Comparison of ENCODE assay signal across 8 cellular contexts in genomic region chr7:114539575-114539974, GRCh38.
A peak's percentile ranks its signal among the peaks of the same experiment; 100 is the strongest.
DNase-seq lines count a peak whose midpoint lies in the region; ATAC-seq, FAIRE-seq and TF ChIP-seq lines count a peak whose summit lies in the region.

No MANE protein-coding gene starts in this region.

- H3K4me3 Mint-ChIP-seq in astrocyte (ENCODE audit: unreplicated experiment) (no peak overlapping the region), CD14-positive monocyte (no peak overlapping the region)
- H3K4me3 Mint-ChIP-seq in activated naive CD8-positive, alpha-beta T cell treated with anti-CD3 and anti-CD28 coated beads for 36 hours: no peak overlapping the region

- H3K27me3 Mint-ChIP-seq in astrocyte (ENCODE audit: low read depth, unreplicated experiment): no peaks in the 10 kb centered on the region
- H3K27me3 Mint-ChIP-seq in CD14-positive monocyte (ENCODE audit: low read depth in 3 of 3): peaks cover 0 to 3% (median 0%) of the 10 kb centered on the region in 3 donors
- H3K27me3 Mint-ChIP-seq in activated naive CD8-positive, alpha-beta T cell treated with anti-CD3 and anti-CD28 coated beads for 36 hours: no peaks in the 10 kb centered on the region

- H3K27ac Mint-ChIP-seq in astrocyte (ENCODE audit: unreplicated experiment) (no peak overlapping the region), CD14-positive monocyte (no peak overlapping the region)
- no peak overlapping the region for H3K27ac Mint-ChIP-seq in activated naive CD8-positive, alpha-beta T cell treated with anti-CD3 and anti-CD28 coated beads for 36 hours

- no peaks in the 10 kb centered on the region for H3K9me3 ChIP-seq in astrocyte (ENCODE audit: insufficient read depth, low read depth, low read length)
- no peaks in the 10 kb centered on the region for H3K9me3 ChIP-seq in right lobe of liver

- TF ChIP-seq POLR2A in right lobe of liver (IDR thresholded peaks at IDR 0.05): no peak

- H3K27ac ChIP-seq in astrocyte (ENCODE audit: low read depth, low read length): no peak overlapping the region
- H3K27ac ChIP-seq in right lobe of liver: no peak overlapping the region

- H3K79me2 ChIP-seq in astrocyte (ENCODE audit: insufficient read depth, low read length): no peaks in the 10 kb centered on the region

- H3K36me3 Mint-ChIP-seq in astrocyte (ENCODE audit: low read depth, unreplicated experiment) (no peaks in the 10 kb centered on the region), CD14-positive monocyte (no peaks in the 10 kb centered on the region)
- H3K36me3 Mint-ChIP-seq in activated naive CD8-positive, alpha-beta T cell treated with anti-CD3 and anti-CD28 coated beads for 36 hours: no peaks in the 10 kb centered on the region

- H3K4me2 ChIP-seq in astrocyte (ENCODE audit: low read length): no peak overlapping the region

- intact Hi-C loops in right lobe of liver (cut with DNase I) (no loop called here), CD14-positive monocyte (cut with micrococcal nuclease) (no loop called here)

- ATAC-seq in right lobe of liver (peak; percentile 52 to 77 (median 54)), GM19395 (IDR thresholded peaks at IDR 0.05; ENCODE audit: unreplicated experiment) (no peak)

- H2AFZ ChIP-seq in astrocyte (ENCODE audit: low read depth, low read length): no peak overlapping the region

- H3K27me3 ChIP-seq in astrocyte (ENCODE audit: insufficient read depth, low read length): no peaks in the 10 kb centered on the region
- no peaks in the 10 kb centered on the region for H3K27me3 ChIP-seq in right lobe of liver

- H4K20me1 ChIP-seq in astrocyte (ENCODE audit: insufficient read depth, low read length): no peaks in the 10 kb centered on the region

- H3K4me3 ChIP-seq in astrocyte (ENCODE audit: insufficient read depth, low read depth, low read length): no peak overlapping the region
- H3K4me3 ChIP-seq in right lobe of liver: no peak overlapping the region

- no peaks in the 10 kb centered on the region for H3K36me3 ChIP-seq in astrocyte (ENCODE audit: insufficient read depth, low read length)
- no peaks in the 10 kb centered on the region for H3K36me3 ChIP-seq in right lobe of liver

- DNase-seq in EL: peak; percentile 1
- DNase-seq in NCI-H1092 (lab: John Stamatoyannopoulos, UW): peak; percentile 20
- DNase-seq in astrocyte (ENCODE audit: low read depth): peak; percentile 8
- peak in 1 of 3 donors; percentile 21 for DNase-seq in right lobe of liver
- no peak for DNase-seq in CD14-positive monocyte (ENCODE audit: low spot score)
- no peak for DNase-seq in NCI-H1930 (lab: John Stamatoyannopoulos, UW)
- DNase-seq in activated naive CD8-positive, alpha-beta T cell treated with anti-CD3 and anti-CD28 coated beads for 36 hours: no peak

- H3K4me1 Mint-ChIP-seq in astrocyte (ENCODE audit: low read depth, unreplicated experiment) (no peaks in the 10 kb centered on the region), CD14-positive monocyte (no peaks in the 10 kb centered on the region)
- H3K4me1 Mint-ChIP-seq in activated naive CD8-positive, alpha-beta T cell treated with anti-CD3 and anti-CD28 coated beads for 36 hours: no peaks in the 10 kb centered on the region

- FAIRE-seq in astrocyte (lab: Jason Lieb, UNC): no peak

- no peak overlapping the region for H3K9ac ChIP-seq in astrocyte (ENCODE audit: low read length)

- no peaks in the 10 kb centered on the region for H3K4me1 ChIP-seq in astrocyte (ENCODE audit: insufficient read depth, low read length)
- no peaks in the 10 kb centered on the region for H3K4me1 ChIP-seq in right lobe of liver

- H3K9me3 Mint-ChIP-seq in astrocyte (ENCODE audit: unreplicated experiment) (no peaks in the 10 kb centered on the region), CD14-positive monocyte (no peaks in the 10 kb centered on the region)
- H3K9me3 Mint-ChIP-seq in activated naive CD8-positive, alpha-beta T cell treated with anti-CD3 and anti-CD28 coated beads for 36 hours: no peaks in the 10 kb centered on the region

- no peak for TF ChIP-seq CTCF in astrocyte (IDR thresholded peaks at IDR 0.05; ENCODE audit: insufficient read depth, low read depth, low read length)
- TF ChIP-seq CTCF in right lobe of liver (IDR thresholded peaks at IDR 0.05): peak; percentile 24 to 54 (median 38)
- no peak for TF ChIP-seq CTCF in CD14-positive monocyte (IDR thresholded peaks at IDR 0.05)

Comparison
In these comparisons a context has a peak if more than half of its experiments do, and no peak if none do; other contexts are left out.
1. DNase-seq: peak in EL (single experiment), NCI-H1092 (single experiment) and astrocyte (single experiment); none in CD14-positive monocyte (single experiment), NCI-H1930 (0 of 2) and activated naive CD8-positive, alpha-beta T cell treated with anti-CD3 and anti-CD28 coated beads for 36 hours (single experiment).
2. CTCF ChIP-seq: peak in right lobe of liver (4 of 4); none in astrocyte (single experiment) and CD14-positive monocyte (single experiment).